1 cellular context compared by ENCODE assay signal in the genomic region with DNA sequence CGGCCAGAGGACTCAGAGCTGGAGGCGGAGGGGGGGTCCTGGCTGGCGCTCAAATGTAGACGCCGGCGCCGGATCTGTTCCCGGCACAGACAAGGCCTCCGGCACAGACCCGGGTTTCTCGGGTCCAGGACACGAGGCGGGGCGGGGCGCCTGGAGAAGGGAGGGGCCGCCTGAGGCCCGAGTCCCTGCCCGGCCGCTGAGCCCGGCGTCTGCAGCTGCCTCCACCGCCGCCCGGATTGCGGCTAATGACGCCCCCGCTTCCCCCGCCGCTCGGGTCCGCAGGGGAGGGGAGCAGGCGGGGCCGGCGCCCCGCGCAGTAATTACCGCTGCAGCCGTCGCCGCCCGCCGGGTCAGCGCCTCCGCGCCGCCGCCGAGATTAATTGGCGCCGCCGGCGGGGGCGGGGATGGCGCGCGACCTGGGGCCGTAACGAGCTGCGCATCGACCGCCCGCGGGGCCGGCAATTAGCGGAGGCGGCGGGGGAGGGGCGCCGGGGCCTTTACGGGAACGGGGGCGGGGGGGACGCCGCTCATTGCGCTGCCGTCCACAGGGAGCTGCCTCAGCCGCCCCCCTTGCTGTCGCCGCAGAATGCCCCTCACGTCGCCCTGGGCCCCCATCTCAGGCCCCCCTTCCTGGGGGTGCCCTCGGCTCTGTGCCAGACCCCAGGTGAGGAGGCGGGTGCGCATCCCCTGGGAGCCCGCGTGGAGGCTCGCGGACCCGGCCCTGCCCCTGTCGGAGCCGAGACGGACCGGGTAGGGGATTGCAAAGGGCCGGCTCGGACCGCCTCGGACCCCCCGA.
A peak's percentile ranks its signal among the peaks of the same experiment; 100 is the strongest.
TF ChIP-seq lines count a peak whose summit lies in the region.

No MANE protein-coding gene starts in this region.

TF ChIP-seq in K562, 482 proteins besides CTCF, POLR2A, EP300 and RAD21 (continued from another document and continues in another):
- TF ChIP-seq, protein P1, sequence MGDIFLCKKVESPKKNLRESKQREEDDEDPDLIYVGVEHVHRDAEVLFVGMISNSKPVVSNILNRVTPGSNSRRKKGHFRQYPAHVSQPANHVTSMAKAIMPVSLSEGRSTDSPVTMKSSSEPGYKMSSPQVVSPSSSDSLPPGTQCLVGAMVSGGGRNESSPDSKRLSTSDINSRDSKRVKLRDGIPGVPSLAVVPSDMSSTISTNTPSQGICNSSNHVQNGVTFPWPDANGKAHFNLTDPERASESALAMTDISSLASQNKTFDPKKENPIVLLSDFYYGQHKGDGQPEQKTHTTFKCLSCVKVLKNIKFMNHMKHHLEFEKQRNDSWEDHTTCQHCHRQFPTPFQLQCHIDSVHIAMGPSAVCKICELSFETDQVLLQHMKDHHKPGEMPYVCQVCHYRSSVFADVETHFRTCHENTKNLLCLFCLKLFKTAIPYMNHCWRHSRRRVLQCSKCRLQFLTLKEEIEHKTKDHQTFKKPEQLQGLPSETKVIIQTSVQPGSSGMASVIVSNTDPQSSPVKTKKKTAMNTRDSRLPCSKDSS (IDR thresholded peaks at IDR 0.05; ENCODE audit: low read depth, partially characterized antibody), result no peak
- TF ChIP-seq ZNF75A (CRISPR knock-in tag; IDR thresholded peaks at IDR 0.05), result no peak
- TF ChIP-seq CREM (IDR thresholded peaks at IDR 0.05; ENCODE audit: low read depth), result peak; percentile 87
- TF ChIP-seq BHLHE40 (IDR thresholded peaks at IDR 0.05; ENCODE audit: low read length), result 0 out of 2 replicates have a peak, but pooled peaks have one; percentile 5
- TF ChIP-seq POLR2G (IDR thresholded peaks at IDR 0.05; ENCODE audit: low read depth, low read length), result peak; percentile 43; the same call in 1 of the 2 replicates
- no peak for TF ChIP-seq ZNF695 (CRISPR knock-in tag; IDR thresholded peaks at IDR 0.05)
- TF ChIP-seq CXXC5 (CRISPR knock-in tag; IDR thresholded peaks at IDR 0.05), result peak; percentile 95
- TF ChIP-seq L3MBTL2 (IDR thresholded peaks at IDR 0.05), result peak; percentile 86
- peak; percentile 22; the same call in 1 of the 2 replicates for TF ChIP-seq POLR2AphosphoS5 (IDR thresholded peaks at IDR 0.05; ENCODE audit: control insufficient read depth, insufficient read depth, low read depth, low read length)
- no peak for TF ChIP-seq ZNF212 (CRISPR knock-in tag; IDR thresholded peaks at IDR 0.05)
- peak in 1 of 2 experiments; percentile 81; a peak in 3 of 4 replicates for TF ChIP-seq RCOR1 (IDR thresholded peaks at IDR 0.05; ENCODE audit: borderline replicate concordance in 1 of 2, low read depth in 2 of 2, low read length in 2 of 2)
- TF ChIP-seq BCL6 (CRISPR knock-in tag; IDR thresholded peaks at IDR 0.05), result no peak
- TF ChIP-seq HNRNPLL (IDR thresholded peaks at IDR 0.05; ENCODE audit: low read depth, low read length, poor library complexity, severe bottlenecking), result peak; percentile 52
- TF ChIP-seq NRF1 (conservative IDR thresholded peaks at IDR 0.05 in 1 of 2, IDR thresholded peaks at IDR 0.05 in 1 of 2), result peak; percentile 75 to 76; a peak in 3 of 4 replicates
- TF ChIP-seq TBL1XR1 (IDR thresholded peaks at IDR 0.05; ENCODE audit: low read length in 2 of 2), result peak in 1 of 2 experiments; percentile 17; a peak in 1 of 4 replicates
- no peak for TF ChIP-seq MEF2D (tag; conservative IDR thresholded peaks at IDR 0.05; ENCODE audit: low read depth)
- TF ChIP-seq E2F6 (IDR thresholded peaks at IDR 0.05; ENCODE audit: borderline replicate concordance in 1 of 2, extremely low read depth in 1 of 2, insufficient read depth in 1 of 2, insufficient read length in 1 of 2, low read depth in 1 of 2, low read length in 1 of 2, poor library complexity in 1 of 2, severe bottlenecking in 1 of 2), result peak in 1 of 2 experiments; percentile 77
- TF ChIP-seq ZNF197 (CRISPR knock-in tag; IDR thresholded peaks at IDR 0.05; ENCODE audit: low read depth), result no peak
- TF ChIP-seq ZNF561 (CRISPR knock-in tag; conservative IDR thresholded peaks at IDR 0.05), result no peak
- TF ChIP-seq, protein P2, sequence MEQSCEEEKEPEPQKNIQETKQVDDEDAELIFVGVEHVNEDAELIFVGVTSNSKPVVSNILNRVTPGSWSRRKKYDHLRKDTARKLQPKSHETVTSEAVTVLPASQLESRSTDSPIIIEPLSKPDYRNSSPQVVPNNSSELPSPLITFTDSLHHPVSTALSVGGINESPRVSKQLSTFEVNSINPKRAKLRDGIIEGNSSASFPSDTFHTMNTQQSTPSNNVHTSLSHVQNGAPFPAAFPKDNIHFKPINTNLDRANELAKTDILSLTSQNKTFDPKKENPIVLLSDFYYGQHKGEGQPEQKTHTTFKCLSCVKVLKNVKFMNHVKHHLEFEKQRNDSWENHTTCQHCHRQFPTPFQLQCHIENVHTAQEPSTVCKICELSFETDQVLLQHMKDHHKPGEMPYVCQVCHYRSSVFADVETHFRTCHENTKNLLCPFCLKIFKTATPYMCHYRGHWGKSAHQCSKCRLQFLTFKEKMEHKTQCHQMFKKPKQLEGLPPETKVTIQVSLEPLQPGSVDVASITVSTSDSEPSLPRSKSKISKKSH (CRISPR knock-in tag; IDR thresholded peaks at IDR 0.05), result no peak
- TF ChIP-seq, protein P3, sequence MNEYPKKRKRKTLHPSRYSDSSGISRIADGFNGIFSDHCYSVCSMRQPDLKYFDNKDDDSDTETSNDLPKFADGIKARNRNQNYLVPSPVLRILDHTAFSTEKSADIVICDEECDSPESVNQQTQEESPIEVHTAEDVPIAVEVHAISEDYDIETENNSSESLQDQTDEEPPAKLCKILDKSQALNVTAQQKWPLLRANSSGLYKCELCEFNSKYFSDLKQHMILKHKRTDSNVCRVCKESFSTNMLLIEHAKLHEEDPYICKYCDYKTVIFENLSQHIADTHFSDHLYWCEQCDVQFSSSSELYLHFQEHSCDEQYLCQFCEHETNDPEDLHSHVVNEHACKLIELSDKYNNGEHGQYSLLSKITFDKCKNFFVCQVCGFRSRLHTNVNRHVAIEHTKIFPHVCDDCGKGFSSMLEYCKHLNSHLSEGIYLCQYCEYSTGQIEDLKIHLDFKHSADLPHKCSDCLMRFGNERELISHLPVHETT (CRISPR knock-in tag; conservative IDR thresholded peaks at IDR 0.05 in 1 of 2, IDR thresholded peaks at IDR 0.05 in 1 of 2), result peak in 1 of 2 experiments; percentile 54; a peak in 1 of 4 replicates
- TF ChIP-seq TCFL5 (CRISPR knock-in tag; conservative IDR thresholded peaks at IDR 0.05), result no peak
- TF ChIP-seq JUND (IDR thresholded peaks at IDR 0.05; ENCODE audit: borderline replicate concordance, low read depth, low read length), result 0 out of 2 replicates have a peak, but pooled peaks have one; percentile 34
- TF ChIP-seq JUND (tag; IDR thresholded peaks at IDR 0.05; ENCODE audit: borderline replicate concordance, low read depth, low read length), result no peak; the same call in 2 of the 3 replicates
- no peak for TF ChIP-seq KLF10 (CRISPR knock-in tag; IDR thresholded peaks at IDR 0.05)
- TF ChIP-seq KLF16 (IDR thresholded peaks at IDR 0.05), result no peak
- peak; percentile 28; the same call in 1 of the 2 replicates for TF ChIP-seq KLF13 (tag; IDR thresholded peaks at IDR 0.05; ENCODE audit: borderline replicate concordance, low read depth)
- no peak for TF ChIP-seq E2F5 (CRISPR knock-in tag; IDR thresholded peaks at IDR 0.05)
- TF ChIP-seq ZNF79 (CRISPR knock-in tag; IDR thresholded peaks at IDR 0.05; ENCODE audit: low read depth), result no peak
- no peak for TF ChIP-seq TCF7L2 (IDR thresholded peaks at IDR 0.05; ENCODE audit: low read depth, low read length)
- TF ChIP-seq ZZZ3 (IDR thresholded peaks at IDR 0.05), result no peak
- peak; percentile 52 for TF ChIP-seq MEIS2 (IDR thresholded peaks at IDR 0.05; ENCODE audit: partially characterized antibody)
- TF ChIP-seq HMGN3 (IDR thresholded peaks at IDR 0.05; ENCODE audit: borderline replicate concordance, extremely low read depth, insufficient read length, low read depth, low read length), result peak; percentile 96
- no peak for TF ChIP-seq ZNF175 (CRISPR knock-in tag; IDR thresholded peaks at IDR 0.05; ENCODE audit: low read depth)
- no peak for TF ChIP-seq CREB3L1 (IDR thresholded peaks at IDR 0.05; ENCODE audit: borderline replicate concordance, low read depth)
- TF ChIP-seq POLR2B (IDR thresholded peaks at IDR 0.05; ENCODE audit: low read depth, partially characterized antibody), result no peak
- peak; percentile 73; the same call in 1 of the 2 replicates for TF ChIP-seq ETS1 (conservative IDR thresholded peaks at IDR 0.05; ENCODE audit: control insufficient read depth, low read depth, low read length)
- no peak for TF ChIP-seq ZNF146 (CRISPR knock-in tag; IDR thresholded peaks at IDR 0.05; ENCODE audit: unreplicated experiment)
- TF ChIP-seq TEAD4 (IDR thresholded peaks at IDR 0.05; ENCODE audit: low read length), result 0 out of 2 replicates have a peak, but pooled peaks have one; percentile 22
- no peak for TF ChIP-seq TEAD4 (CRISPR knock-in tag; IDR thresholded peaks at IDR 0.05; ENCODE audit: borderline replicate concordance)
- TF ChIP-seq FUS (optimal IDR thresholded peaks at IDR 0.05; ENCODE audit: low read depth, low read length), result peak; percentile 73
- no peak for TF ChIP-seq MTA1 (IDR thresholded peaks at IDR 0.05; ENCODE audit: borderline replicate concordance)
- peak in 1 of 2 experiments; percentile 71; a peak in 1 of 4 replicates for TF ChIP-seq SIN3A (IDR thresholded peaks at IDR 0.05; ENCODE audit: borderline replicate concordance in 2 of 2, control insufficient read depth in 1 of 2, low read depth in 2 of 2, low read length in 2 of 2)
- no peak for TF ChIP-seq EHMT2 (IDR thresholded peaks at IDR 0.05)
- TF ChIP-seq ZBED1 (IDR thresholded peaks at IDR 0.05), result no peak
- peak; percentile 25; the same call in 1 of the 2 replicates for TF ChIP-seq CBFA2T3 (IDR thresholded peaks at IDR 0.05)
- TF ChIP-seq DEAF1 (CRISPR knock-in tag; IDR thresholded peaks at IDR 0.05), result no peak
- TF ChIP-seq ZFP36 (IDR thresholded peaks at IDR 0.05; ENCODE audit: low read depth, low read length, partially characterized antibody), result peak; percentile 86
- 0 out of 2 replicates have a peak, but pooled peaks have one; percentile 13 for TF ChIP-seq RBFOX2 (IDR thresholded peaks at IDR 0.05; ENCODE audit: low read depth, low read length)
- TF ChIP-seq YY1 (IDR thresholded peaks at IDR 0.05; ENCODE audit: borderline replicate concordance in 1 of 3, control insufficient read depth in 1 of 3, extremely low read depth in 1 of 3, insufficient read depth in 3 of 3, insufficient read length in 1 of 3, insufficient replicate concordance in 2 of 3, low read depth in 1 of 3, low read length in 2 of 3), result peak in 2 of 3 experiments; percentile 50 to 61
- peak; percentile 84 for TF ChIP-seq RB1 (IDR thresholded peaks at IDR 0.05; ENCODE audit: low read depth)
